1 cellular context compared by ENCODE assay signal in the genomic region with DNA sequence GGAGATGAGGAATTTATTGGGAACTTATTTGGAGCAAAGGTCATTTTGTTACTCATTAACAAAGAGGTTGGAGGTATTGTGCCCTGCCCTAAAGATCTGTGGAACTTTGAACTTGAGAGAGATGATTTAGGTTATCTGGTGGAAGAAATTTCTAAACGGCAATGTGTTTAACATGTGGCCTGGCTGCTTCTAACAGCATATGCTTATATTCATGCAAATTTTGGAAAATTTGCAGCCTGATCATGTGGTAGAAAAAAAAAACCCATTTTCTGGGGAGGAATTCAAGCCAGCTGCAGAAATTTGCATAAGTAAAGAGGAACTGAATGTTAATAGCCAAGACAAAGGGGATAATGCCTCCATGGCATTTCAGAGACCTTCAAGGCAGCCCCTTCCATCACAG.
TF ChIP-seq lines count a peak whose summit lies in the region.

No MANE protein-coding gene starts in this region.

TF ChIP-seq in liver, 16 proteins besides CTCF, POLR2A, EP300 and RAD21 (continued from another document):
- TF ChIP-seq SP1 (IDR thresholded peaks at IDR 0.05) (peak; percentile 92), GABPA (IDR thresholded peaks at IDR 0.05 in 1 of 2, conservative IDR thresholded peaks at IDR 0.05 in 1 of 2) (no peak), YY1 (IDR thresholded peaks at IDR 0.05) (peak; percentile 57), NR2F2 (IDR thresholded peaks at IDR 0.05) (no peak), JUND (IDR thresholded peaks at IDR 0.05) (no peak), RXRA (IDR thresholded peaks at IDR 0.05) (peak; percentile 88 to 91), HNF4G (IDR thresholded peaks at IDR 0.05) (peak; percentile 72)
- TF ChIP-seq, protein P1, sequence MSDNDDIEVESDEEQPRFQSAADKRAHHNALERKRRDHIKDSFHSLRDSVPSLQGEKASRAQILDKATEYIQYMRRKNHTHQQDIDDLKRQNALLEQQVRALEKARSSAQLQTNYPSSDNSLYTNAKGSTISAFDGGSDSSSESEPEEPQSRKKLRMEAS (IDR thresholded peaks at IDR 0.05) = peak; percentile 82
- TF ChIP-seq, protein P2, sequence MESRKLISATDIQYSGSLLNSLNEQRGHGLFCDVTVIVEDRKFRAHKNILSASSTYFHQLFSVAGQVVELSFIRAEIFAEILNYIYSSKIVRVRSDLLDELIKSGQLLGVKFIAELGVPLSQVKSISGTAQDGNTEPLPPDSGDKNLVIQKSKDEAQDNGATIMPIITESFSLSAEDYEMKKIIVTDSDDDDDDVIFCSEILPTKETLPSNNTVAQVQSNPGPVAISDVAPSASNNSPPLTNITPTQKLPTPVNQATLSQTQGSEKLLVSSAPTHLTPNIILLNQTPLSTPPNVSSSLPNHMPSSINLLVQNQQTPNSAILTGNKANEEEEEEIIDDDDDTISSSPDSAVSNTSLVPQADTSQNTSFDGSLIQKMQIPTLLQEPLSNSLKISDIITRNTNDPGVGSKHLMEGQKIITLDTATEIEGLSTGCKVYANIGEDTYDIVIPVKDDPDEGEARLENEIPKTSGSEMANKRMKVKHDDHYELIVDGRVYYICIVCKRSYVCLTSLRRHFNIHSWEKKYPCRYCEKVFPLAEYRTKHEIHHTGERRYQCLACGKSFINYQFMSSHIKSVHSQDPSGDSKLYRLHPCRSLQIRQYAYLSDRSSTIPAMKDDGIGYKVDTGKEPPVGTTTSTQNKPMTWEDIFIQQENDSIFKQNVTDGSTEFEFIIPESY (IDR thresholded peaks at IDR 0.05) = peak; percentile 35
- TF ChIP-seq, protein P3, sequence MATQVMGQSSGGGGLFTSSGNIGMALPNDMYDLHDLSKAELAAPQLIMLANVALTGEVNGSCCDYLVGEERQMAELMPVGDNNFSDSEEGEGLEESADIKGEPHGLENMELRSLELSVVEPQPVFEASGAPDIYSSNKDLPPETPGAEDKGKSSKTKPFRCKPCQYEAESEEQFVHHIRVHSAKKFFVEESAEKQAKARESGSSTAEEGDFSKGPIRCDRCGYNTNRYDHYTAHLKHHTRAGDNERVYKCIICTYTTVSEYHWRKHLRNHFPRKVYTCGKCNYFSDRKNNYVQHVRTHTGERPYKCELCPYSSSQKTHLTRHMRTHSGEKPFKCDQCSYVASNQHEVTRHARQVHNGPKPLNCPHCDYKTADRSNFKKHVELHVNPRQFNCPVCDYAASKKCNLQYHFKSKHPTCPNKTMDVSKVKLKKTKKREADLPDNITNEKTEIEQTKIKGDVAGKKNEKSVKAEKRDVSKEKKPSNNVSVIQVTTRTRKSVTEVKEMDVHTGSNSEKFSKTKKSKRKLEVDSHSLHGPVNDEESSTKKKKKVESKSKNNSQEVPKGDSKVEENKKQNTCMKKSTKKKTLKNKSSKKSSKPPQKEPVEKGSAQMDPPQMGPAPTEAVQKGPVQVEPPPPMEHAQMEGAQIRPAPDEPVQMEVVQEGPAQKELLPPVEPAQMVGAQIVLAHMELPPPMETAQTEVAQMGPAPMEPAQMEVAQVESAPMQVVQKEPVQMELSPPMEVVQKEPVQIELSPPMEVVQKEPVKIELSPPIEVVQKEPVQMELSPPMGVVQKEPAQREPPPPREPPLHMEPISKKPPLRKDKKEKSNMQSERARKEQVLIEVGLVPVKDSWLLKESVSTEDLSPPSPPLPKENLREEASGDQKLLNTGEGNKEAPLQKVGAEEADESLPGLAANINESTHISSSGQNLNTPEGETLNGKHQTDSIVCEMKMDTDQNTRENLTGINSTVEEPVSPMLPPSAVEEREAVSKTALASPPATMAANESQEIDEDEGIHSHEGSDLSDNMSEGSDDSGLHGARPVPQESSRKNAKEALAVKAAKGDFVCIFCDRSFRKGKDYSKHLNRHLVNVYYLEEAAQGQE (IDR thresholded peaks at IDR 0.05) = peak; percentile 47
